In genomic region chr1:156904187-156904959, GRCh38 we compare ENCODE assay signal across 1 cellular context.
TF ChIP-seq lines count a peak whose summit lies in the region.

No MANE protein-coding gene starts in this region.

TF ChIP-seq in endothelial cell of umbilical vein, 7 proteins besides CTCF, POLR2A, EP300 and RAD21:
- TF ChIP-seq EZH2 (IDR thresholded peaks at IDR 0.05; ENCODE audit: borderline replicate concordance, low read depth, low read length, severe bottlenecking) (no peak), JUN (IDR thresholded peaks at IDR 0.05; ENCODE audit: borderline replicate concordance, insufficient read depth, insufficient read length, low read depth) (no peak), MYC (IDR thresholded peaks at IDR 0.05; ENCODE audit: low read depth, low read length) (no peak), GATA2 (IDR thresholded peaks at IDR 0.05; ENCODE audit: insufficient read depth, insufficient read length, low read depth, low read length) (no peak), MAX (IDR thresholded peaks at IDR 0.05; ENCODE audit: insufficient read depth, insufficient read length) (no peak), FOS (IDR thresholded peaks at IDR 0.05; ENCODE audit: borderline replicate concordance, insufficient read depth, low read length) (no peak), POLR2AphosphoS5 (IDR thresholded peaks at IDR 0.05; ENCODE audit: insufficient read depth, low read depth, low read length) (no peak)
TF ChIP-seq in endothelial cell of umbilical vein: peak in this region for 0.
